ENCODE assay signal across 8 cellular contexts in genomic region chr1:225480825-225481434, GRCh38. TPM values are rescaled to one million over a fixed set of nuclear protein-coding genes. Genes with fewer than 3 reads are reported as not detected.
A peak's percentile ranks its signal among the peaks of the same experiment; 100 is the strongest.
DNase-seq lines count a peak whose midpoint lies in the region; TF ChIP-seq lines count a peak whose summit lies in the region.

No MANE protein-coding gene starts in this region.

- no peaks in the 10 kb centered on the region for H3K36me3 ChIP-seq in HAP-1 (replicated peaks)
- no peaks in the 10 kb centered on the region for H3K36me3 ChIP-seq in Loucy (ENCODE audit: insufficient read depth, low read length)

- no peak overlapping the region for H2AFZ ChIP-seq in Loucy (ENCODE audit: low read length)

- H3F3A ChIP-seq in Loucy (ENCODE audit: low read depth) = no peaks in the 10 kb centered on the region

- no peak overlapping the region for H3K9ac ChIP-seq in Loucy (ENCODE audit: low read depth, low read length, poor library complexity, severe bottlenecking)

- in situ Hi-C loops in HAP-1 (cut with MboI; ENCODE audit: low sequenced_read_pairs) = no loop called here

- H3K27me3 ChIP-seq in HAP-1 (ENCODE audit: low read depth) = no peaks in the 10 kb centered on the region
- no peaks in the 10 kb centered on the region for H3K27me3 ChIP-seq in Loucy (ENCODE audit: insufficient read depth, low read length, poor library complexity, severe bottlenecking)

- H3K4me3 ChIP-seq in HAP-1 = no peak overlapping the region
- H3K4me3 ChIP-seq in Loucy (ENCODE audit: low read length, poor library complexity, severe bottlenecking) = no peak overlapping the region

- H3K9me3 ChIP-seq in HAP-1 (no peaks in the 10 kb centered on the region), Loucy (ENCODE audit: insufficient read depth, low read depth, low read length) (no peaks in the 10 kb centered on the region)

- H3K9me2 ChIP-seq in Loucy (replicated peaks; ENCODE audit: low read depth, low read length) = no peaks in the 10 kb centered on the region

- peak; percentile 99 for TF ChIP-seq CTCF in Loucy (conservative IDR thresholded peaks at IDR 0.05; ENCODE audit: low read length)

- no peaks in the 10 kb centered on the region for H4K20me1 ChIP-seq in Loucy (ENCODE audit: insufficient read depth, low read length, poor library complexity, severe bottlenecking)

- H3K79me2 ChIP-seq in Loucy (ENCODE audit: insufficient read depth, low read length) = no peaks in the 10 kb centered on the region

- no peak overlapping the region for H3K4me2 ChIP-seq in Loucy (ENCODE audit: low read depth, low read length, poor library complexity, severe bottlenecking)

- peak; percentile 39 to 52 for DNase-seq in NOMO-1 (lab: John Stamatoyannopoulos, UW; ENCODE audit: unreplicated experiment in 2 of 2)
- DNase-seq in NOMO-1 treated with dmso at 0.1 percent for 144 hours (lab: John Stamatoyannopoulos, UW; ENCODE audit: unreplicated experiment) = no peak
- peak; percentile 38 to 83 for DNase-seq in HAP-1 (ENCODE audit: low spot score in 2 of 2)
- peak; percentile 54 for DNase-seq in SK-N-DZ (ENCODE audit: low spot score)
- peak; percentile 38 for DNase-seq in cerebellar cortex (ENCODE audit: low spot score)
- peak; percentile 32 for DNase-seq in mucosa of gallbladder (ENCODE audit: low spot score)
- no peak for DNase-seq in C1 segment of cervical spinal cord (lab: John Stamatoyannopoulos, UW)

- H3K4me1 ChIP-seq in HAP-1 (no peaks in the 10 kb centered on the region), Loucy (ENCODE audit: insufficient read depth, low read length, poor library complexity, severe bottlenecking) (peaks cover 9% of the 10 kb centered on the region)

RNA-seq across cellular contexts. Expression of gene LBR, which starts 53.1 kb away (rescaled TPM):
- polyA plus RNA-seq in SK-N-DZ (2014; cell fraction: cytosol; rRNA removed) = 126 and 130 TPM in 2 replicates
- 78.0 and 98.0 TPM in 2 replicates for polyA plus RNA-seq in SK-N-DZ (2014; cell fraction: nucleus; rRNA removed)
- 55.5 TPM for total RNA-seq in mucosa of gallbladder

Comparison
In these comparisons a context has a peak if more than half of its experiments do, and no peak if none do; other contexts are left out.
1. DNase-seq: peak in NOMO-1 (2 of 2), HAP-1 (2 of 2), SK-N-DZ (single experiment), cerebellar cortex (single experiment) and mucosa of gallbladder (single experiment); none in NOMO-1 treated with dmso at 0.1 percent for 144 hours (single experiment) and C1 segment of cervical spinal cord (0 of 14).